ENCODE assay signal across 24 cellular contexts in the genomic region with DNA sequence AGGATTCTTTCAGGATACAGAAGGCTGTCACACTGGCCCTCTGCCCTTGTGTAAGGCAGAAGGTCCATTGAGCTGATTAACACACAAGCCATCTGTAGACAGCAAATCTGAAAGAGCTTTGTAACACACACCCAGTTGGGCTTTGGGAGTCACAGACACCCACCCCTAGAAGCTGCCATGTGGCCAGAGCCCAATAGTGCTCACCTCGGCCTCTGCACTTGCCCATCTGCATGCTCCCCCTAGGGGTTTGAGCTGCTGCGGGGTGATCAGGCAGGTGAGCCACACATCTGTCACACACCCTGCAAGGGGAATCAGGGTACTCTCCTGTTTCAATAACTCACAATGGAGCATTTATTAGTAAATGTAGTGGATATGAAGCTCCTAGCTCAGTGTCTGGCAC.
DNase-seq lines count a peak whose midpoint lies in the region; ATAC-seq and TF ChIP-seq lines count a peak whose summit lies in the region.
"Had no signal": no experiment of that assay in that cellular context is flagged by ENCODE, and none has a peak within 500 bp of the region (broad histone marks: within the 10 kb centered on the region; RNA-seq: fewer than 3 reads in every experiment).

No MANE protein-coding gene starts in this region.

- H3K9me3 ChIP-seq in Loucy (ENCODE audit: insufficient read depth, low read depth, low read length) (no peaks in the 10 kb centered on the region), endodermal cell (ENCODE audit: control insufficient read depth, low read length) (no peaks in the 10 kb centered on the region)
- H3K9me3 ChIP-seq: BLaER1, SJCRH30 had no signal

- H3K27me3 ChIP-seq in Loucy (ENCODE audit: insufficient read depth, low read length, poor library complexity, severe bottlenecking), result no peaks in the 10 kb centered on the region
- peaks cover 6% of the 10 kb centered on the region for H3K27me3 ChIP-seq in endodermal cell (ENCODE audit: control insufficient read depth, insufficient read depth, low read length, poor library complexity, severe bottlenecking)
- H3K27me3 ChIP-seq: BLaER1, SJCRH30 had no signal

- no peaks in the 10 kb centered on the region for H4K20me1 ChIP-seq in Loucy (ENCODE audit: insufficient read depth, low read length, poor library complexity, severe bottlenecking)
- H4K20me1 ChIP-seq: BLaER1 had no signal

- intact Hi-C loops in left ventricle myocardium superior (cut with micrococcal nuclease), result no loop called here

- no peak overlapping the region for H3K9ac ChIP-seq in Loucy (ENCODE audit: low read depth, low read length, poor library complexity, severe bottlenecking)
- H3K9ac ChIP-seq in endodermal cell (ENCODE audit: extremely low read depth, low read length, poor library complexity, severe bottlenecking), result no peak overlapping the region
- H3K9ac ChIP-seq: BLaER1 had no signal

- H3K4me1 Mint-ChIP-seq in endodermal cell, result no peaks in the 10 kb centered on the region
- H3K4me1 Mint-ChIP-seq in activated CD8-positive, alpha-beta T cell treated with anti-CD3 and anti-CD28 coated beads, Interleukin-2, amount 10 ng/mL, durations not matched to agents 7 days and 5 days (ENCODE audit: low read depth), result no peaks in the 10 kb centered on the region
- H3K4me1 Mint-ChIP-seq: CD4-positive, CD25-positive, alpha-beta regulatory T cell had no signal

- peaks cover 2% of the 10 kb centered on the region for H3K27me3 Mint-ChIP-seq in endodermal cell (ENCODE audit: insufficient read depth)
- H3K27me3 Mint-ChIP-seq in activated CD8-positive, alpha-beta T cell treated with anti-CD3 and anti-CD28 coated beads, Interleukin-2, amount 10 ng/mL, durations not matched to agents 7 days and 5 days (ENCODE audit: low read depth), result no peaks in the 10 kb centered on the region

- ATAC-seq in GM21423 (IDR thresholded peaks at IDR 0.05; ENCODE audit: unreplicated experiment) (no peak), left ventricle myocardium superior (no peak)
- no peak for ATAC-seq in activated CD8-positive, alpha-beta T cell treated with anti-CD3 and anti-CD28 coated beads, Interleukin-2, amount 10 ng/mL, durations not matched to agents 7 days and 5 days
- ATAC-seq: PC-3, Right ventricle myocardium inferior, SK-N-SH treated with all-trans-retinoic acid at 6 μM for 48 hours had no signal

- no peaks in the 10 kb centered on the region for H3K36me3 Mint-ChIP-seq in endodermal cell (ENCODE audit: low read depth)
- H3K36me3 Mint-ChIP-seq in activated CD8-positive, alpha-beta T cell treated with anti-CD3 and anti-CD28 coated beads, Interleukin-2, amount 10 ng/mL, durations not matched to agents 7 days and 5 days (ENCODE audit: low read depth), result no peaks in the 10 kb centered on the region
- H3K36me3 Mint-ChIP-seq: CD4-positive, CD25-positive, alpha-beta regulatory T cell had no signal

- no peaks in the 10 kb centered on the region for H3K4me1 ChIP-seq in Loucy (ENCODE audit: insufficient read depth, low read length, poor library complexity, severe bottlenecking)
- no peaks in the 10 kb centered on the region for H3K4me1 ChIP-seq in endodermal cell (ENCODE audit: control insufficient read depth, insufficient read depth, low read length)
- H3K4me1 ChIP-seq: BLaER1, SJCRH30 had no signal

- no peak overlapping the region for H3K4me3 Mint-ChIP-seq in endodermal cell
- no peak overlapping the region for H3K4me3 Mint-ChIP-seq in activated CD8-positive, alpha-beta T cell treated with anti-CD3 and anti-CD28 coated beads, Interleukin-2, amount 10 ng/mL, durations not matched to agents 7 days and 5 days
- H3K4me3 Mint-ChIP-seq: CD4-positive, CD25-positive, alpha-beta regulatory T cell had no signal

- DNase-seq in DMS 273 (lab: John Stamatoyannopoulos, UW; ENCODE audit: unreplicated experiment), result peak; percentile 76
- DNase-seq in NCI-H82 (lab: John Stamatoyannopoulos, UW), result peak; percentile 96
- DNase-seq in endodermal cell, result peak; percentile 59
- no peak for DNase-seq in middle frontal gyrus (ENCODE audit: extremely low spot score, low spot score)
- no peak for DNase-seq in left ventricle myocardium superior
- no peak for DNase-seq in activated CD8-positive, alpha-beta T cell treated with anti-CD3 and anti-CD28 coated beads, Interleukin-2, amount 10 ng/mL, durations not matched to agents 7 days and 5 days
- DNase-seq: 8988T; ACHN; CD4-positive, CD25-positive, alpha-beta regulatory T cell; DMS53; GOT3; Karpas-422; NCI-H1092 treated with DMSO at 0.1 percent for 48 hours; NCI-H1436; NCI-H187; NCI-H2081 treated with DMSO at 0.1 percent for 48 hours; NCI-H526 treated with DMSO at 0.1 percent for 48 hours; PC-3; SJCRH30 had no signal

- no peaks in the 10 kb centered on the region for H3K79me2 ChIP-seq in Loucy (ENCODE audit: insufficient read depth, low read length)

- H3F3A ChIP-seq in Loucy (ENCODE audit: low read depth), result no peaks in the 10 kb centered on the region

- 80 to 84% methylated on average over 1 to 2 of the region's 2 CpGs for WGBS in endodermal cell (ENCODE audit: insufficient coverage in 1 of 2, insufficient read length in 1 of 2), 2 experiments

- H3K4me3 ChIP-seq in Loucy (ENCODE audit: low read length, poor library complexity, severe bottlenecking), result no peak overlapping the region
- no peak overlapping the region for H3K4me3 ChIP-seq in endodermal cell (ENCODE audit: low read length)
- H3K4me3 ChIP-seq: BLaER1, SJCRH30 had no signal

- TF ChIP-seq CTCF in Loucy (conservative IDR thresholded peaks at IDR 0.05; ENCODE audit: low read length) (peak; percentile 9; the same call in 1 of the 2 replicates), endodermal cell (conservative IDR thresholded peaks at IDR 0.05) (peak; percentile 45)

- H3K36me3 ChIP-seq in Loucy (ENCODE audit: insufficient read depth, low read length) (no peaks in the 10 kb centered on the region), endodermal cell (ENCODE audit: control insufficient read depth, insufficient read depth, low read length) (no peaks in the 10 kb centered on the region)
- H3K36me3 ChIP-seq: BLaER1, SJCRH30 had no signal

- CTCF ChIA-PET in activated CD8-positive, alpha-beta T cell treated with anti-CD3 and anti-CD28 coated beads, Interleukin-2, amount 10 ng/mL, durations not matched to agents 7 days and 5 days (lab: Charles Lee), result interaction anchor here (0.8 to 2.2 kb wide), 3 partner anchors 10 to 723 kb away, joined by 3 to 10 read pairs (median 3); no protein-coding TSS in a partner anchor

- no peak overlapping the region for H3K4me2 ChIP-seq in Loucy (ENCODE audit: low read depth, low read length, poor library complexity, severe bottlenecking)
- H3K4me2 ChIP-seq: BLaER1 had no signal

- H3K9me3 Mint-ChIP-seq in endodermal cell, result no peaks in the 10 kb centered on the region
- H3K9me3 Mint-ChIP-seq in activated CD8-positive, alpha-beta T cell treated with anti-CD3 and anti-CD28 coated beads, Interleukin-2, amount 10 ng/mL, durations not matched to agents 7 days and 5 days (ENCODE audit: insufficient read depth), result no peaks in the 10 kb centered on the region

- no peaks in the 10 kb centered on the region for H3K9me2 ChIP-seq in Loucy (replicated peaks; ENCODE audit: low read depth, low read length)

- H3K27ac ChIP-seq in endodermal cell (ENCODE audit: low read depth, low read length), result no peak overlapping the region
- H3K27ac ChIP-seq: BLaER1, SJCRH30 had no signal

- POLR2A ChIA-PET in activated CD8-positive, alpha-beta T cell treated with anti-CD3 and anti-CD28 coated beads, Interleukin-2, amount 10 ng/mL, durations not matched to agents 7 days and 5 days (lab: Charles Lee), result no interaction called here

- no peak overlapping the region for H3K27ac Mint-ChIP-seq in endodermal cell
- no peak overlapping the region for H3K27ac Mint-ChIP-seq in activated CD8-positive, alpha-beta T cell treated with anti-CD3 and anti-CD28 coated beads, Interleukin-2, amount 10 ng/mL, durations not matched to agents 7 days and 5 days
- H3K27ac Mint-ChIP-seq: CD4-positive, CD25-positive, alpha-beta regulatory T cell had no signal

- H2AFZ ChIP-seq in Loucy (ENCODE audit: low read length), result no peak overlapping the region

Comparison
In these comparisons a context has a peak if more than half of its experiments do, and no peak if none do; other contexts are left out.
1. DNase-seq: peak in DMS 273 (single experiment), NCI-H82 (single experiment) and endodermal cell (single experiment); none in middle frontal gyrus (single experiment), left ventricle myocardium superior (single experiment) and activated CD8-positive, alpha-beta T cell treated with anti-CD3 and anti-CD28 coated beads, Interleukin-2, amount 10 ng/mL, durations not matched to agents 7 days and 5 days (single experiment).